1 cellular context compared by ENCODE assay signal in the genomic region with DNA sequence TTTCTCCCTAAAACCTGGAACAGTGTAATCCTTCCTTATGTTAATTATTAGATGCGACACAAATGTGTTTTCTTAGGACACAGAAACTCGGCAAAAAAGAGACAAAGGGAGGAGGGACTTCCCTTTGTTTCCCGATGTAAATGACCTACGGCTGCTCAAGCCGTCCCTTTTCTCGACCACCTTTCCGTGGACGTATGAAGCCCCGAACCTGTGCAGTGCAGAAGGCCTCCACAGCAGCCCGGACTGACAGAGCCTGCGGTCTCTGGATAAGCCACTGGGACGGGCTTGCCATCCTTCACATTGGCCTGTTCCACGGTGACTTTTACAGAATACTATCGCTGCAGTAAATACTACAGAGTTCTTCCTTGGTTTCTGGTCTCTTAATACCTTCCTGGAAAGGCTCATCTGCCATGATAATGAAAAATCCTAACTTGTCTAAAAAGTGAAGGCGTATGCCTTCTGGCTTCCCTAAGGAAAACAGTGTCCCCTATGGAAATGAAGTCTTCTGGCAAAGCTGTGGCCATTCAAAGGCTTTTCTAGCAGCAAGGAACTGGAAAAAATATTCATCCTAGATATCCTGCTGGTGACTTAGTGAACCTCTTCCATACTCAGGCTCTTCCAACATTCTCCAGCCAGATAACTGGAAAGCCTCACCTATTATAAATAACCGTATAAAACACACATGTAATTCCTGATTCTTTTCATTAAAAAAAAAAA.
TF ChIP-seq lines count a peak whose summit lies in the region.

No MANE protein-coding gene starts in this region.

TF ChIP-seq in GM23338, 12 proteins besides CTCF, POLR2A, EP300 and RAD21 (continued from another document):
- TF ChIP-seq, protein P1, sequence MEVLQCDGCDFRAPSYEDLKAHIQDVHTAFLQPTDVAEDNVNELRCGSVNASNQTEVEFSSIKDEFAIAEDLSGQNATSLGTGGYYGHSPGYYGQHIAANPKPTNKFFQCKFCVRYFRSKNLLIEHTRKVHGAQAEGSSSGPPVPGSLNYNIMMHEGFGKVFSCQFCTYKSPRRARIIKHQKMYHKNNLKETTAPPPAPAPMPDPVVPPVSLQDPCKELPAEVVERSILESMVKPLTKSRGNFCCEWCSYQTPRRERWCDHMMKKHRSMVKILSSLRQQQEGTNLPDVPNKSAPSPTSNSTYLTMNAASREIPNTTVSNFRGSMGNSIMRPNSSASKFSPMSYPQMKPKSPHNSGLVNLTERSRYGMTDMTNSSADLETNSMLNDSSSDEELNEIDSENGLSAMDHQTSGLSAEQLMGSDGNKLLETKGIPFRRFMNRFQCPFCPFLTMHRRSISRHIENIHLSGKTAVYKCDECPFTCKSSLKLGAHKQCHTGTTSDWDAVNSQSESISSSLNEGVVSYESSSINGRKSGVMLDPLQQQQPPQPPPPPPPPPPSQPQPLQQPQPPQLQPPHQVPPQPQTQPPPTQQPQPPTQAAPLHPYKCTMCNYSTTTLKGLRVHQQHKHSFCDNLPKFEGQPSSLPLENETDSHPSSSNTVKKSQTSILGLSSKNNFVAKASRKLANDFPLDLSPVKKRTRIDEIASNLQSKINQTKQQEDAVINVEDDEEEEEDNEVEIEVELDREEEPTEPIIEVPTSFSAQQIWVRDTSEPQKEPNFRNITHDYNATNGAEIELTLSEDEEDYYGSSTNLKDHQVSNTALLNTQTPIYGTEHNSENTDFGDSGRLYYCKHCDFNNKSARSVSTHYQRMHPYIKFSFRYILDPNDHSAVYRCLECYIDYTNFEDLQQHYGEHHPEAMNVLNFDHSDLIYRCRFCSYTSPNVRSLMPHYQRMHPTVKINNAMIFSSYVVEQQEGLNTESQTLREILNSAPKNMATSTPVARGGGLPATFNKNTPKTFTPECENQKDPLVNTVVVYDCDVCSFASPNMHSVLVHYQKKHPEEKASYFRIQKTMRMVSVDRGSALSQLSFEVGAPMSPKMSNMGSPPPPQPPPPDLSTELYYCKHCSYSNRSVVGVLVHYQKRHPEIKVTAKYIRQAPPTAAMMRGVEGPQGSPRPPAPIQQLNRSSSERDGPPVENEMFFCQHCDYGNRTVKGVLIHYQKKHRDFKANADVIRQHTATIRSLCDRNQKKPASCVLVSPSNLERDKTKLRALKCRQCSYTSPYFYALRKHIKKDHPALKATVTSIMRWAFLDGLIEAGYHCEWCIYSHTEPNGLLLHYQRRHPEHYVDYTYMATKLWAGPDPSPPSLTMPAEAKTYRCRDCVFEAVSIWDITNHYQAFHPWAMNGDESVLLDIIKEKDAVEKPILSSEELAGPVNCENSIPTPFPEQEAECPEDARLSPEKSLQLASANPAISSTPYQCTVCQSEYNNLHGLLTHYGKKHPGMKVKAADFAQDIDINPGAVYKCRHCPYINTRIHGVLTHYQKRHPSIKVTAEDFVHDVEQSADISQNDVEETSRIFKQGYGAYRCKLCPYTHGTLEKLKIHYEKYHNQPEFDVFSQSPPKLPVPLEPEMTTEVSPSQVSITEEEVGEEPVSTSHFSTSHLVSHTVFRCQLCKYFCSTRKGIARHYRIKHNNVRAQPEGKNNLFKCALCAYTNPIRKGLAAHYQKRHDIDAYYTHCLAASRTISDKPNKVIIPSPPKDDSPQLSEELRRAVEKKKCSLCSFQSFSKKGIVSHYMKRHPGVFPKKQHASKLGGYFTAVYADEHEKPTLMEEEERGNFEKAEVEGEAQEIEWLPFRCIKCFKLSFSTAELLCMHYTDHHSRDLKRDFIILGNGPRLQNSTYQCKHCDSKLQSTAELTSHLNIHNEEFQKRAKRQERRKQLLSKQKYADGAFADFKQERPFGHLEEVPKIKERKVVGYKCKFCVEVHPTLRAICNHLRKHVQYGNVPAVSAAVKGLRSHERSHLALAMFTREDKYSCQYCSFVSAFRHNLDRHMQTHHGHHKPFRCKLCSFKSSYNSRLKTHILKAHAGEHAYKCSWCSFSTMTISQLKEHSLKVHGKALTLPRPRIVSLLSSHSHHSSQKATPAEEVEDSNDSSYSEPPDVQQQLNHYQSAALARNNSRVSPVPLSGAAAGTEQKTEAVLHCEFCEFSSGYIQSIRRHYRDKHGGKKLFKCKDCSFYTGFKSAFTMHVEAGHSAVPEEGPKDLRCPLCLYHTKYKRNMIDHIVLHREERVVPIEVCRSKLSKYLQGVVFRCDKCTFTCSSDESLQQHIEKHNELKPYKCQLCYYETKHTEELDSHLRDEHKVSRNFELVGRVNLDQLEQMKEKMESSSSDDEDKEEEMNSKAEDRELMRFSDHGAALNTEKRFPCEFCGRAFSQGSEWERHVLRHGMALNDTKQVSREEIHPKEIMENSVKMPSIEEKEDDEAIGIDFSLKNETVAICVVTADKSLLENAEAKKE (CRISPR knock-in tag; IDR thresholded peaks at IDR 0.05) = no peak
- no peak for TF ChIP-seq EZH2 (IDR thresholded peaks at IDR 0.05; ENCODE audit: low read depth, unreplicated experiment)
- TF ChIP-seq, protein P2, sequence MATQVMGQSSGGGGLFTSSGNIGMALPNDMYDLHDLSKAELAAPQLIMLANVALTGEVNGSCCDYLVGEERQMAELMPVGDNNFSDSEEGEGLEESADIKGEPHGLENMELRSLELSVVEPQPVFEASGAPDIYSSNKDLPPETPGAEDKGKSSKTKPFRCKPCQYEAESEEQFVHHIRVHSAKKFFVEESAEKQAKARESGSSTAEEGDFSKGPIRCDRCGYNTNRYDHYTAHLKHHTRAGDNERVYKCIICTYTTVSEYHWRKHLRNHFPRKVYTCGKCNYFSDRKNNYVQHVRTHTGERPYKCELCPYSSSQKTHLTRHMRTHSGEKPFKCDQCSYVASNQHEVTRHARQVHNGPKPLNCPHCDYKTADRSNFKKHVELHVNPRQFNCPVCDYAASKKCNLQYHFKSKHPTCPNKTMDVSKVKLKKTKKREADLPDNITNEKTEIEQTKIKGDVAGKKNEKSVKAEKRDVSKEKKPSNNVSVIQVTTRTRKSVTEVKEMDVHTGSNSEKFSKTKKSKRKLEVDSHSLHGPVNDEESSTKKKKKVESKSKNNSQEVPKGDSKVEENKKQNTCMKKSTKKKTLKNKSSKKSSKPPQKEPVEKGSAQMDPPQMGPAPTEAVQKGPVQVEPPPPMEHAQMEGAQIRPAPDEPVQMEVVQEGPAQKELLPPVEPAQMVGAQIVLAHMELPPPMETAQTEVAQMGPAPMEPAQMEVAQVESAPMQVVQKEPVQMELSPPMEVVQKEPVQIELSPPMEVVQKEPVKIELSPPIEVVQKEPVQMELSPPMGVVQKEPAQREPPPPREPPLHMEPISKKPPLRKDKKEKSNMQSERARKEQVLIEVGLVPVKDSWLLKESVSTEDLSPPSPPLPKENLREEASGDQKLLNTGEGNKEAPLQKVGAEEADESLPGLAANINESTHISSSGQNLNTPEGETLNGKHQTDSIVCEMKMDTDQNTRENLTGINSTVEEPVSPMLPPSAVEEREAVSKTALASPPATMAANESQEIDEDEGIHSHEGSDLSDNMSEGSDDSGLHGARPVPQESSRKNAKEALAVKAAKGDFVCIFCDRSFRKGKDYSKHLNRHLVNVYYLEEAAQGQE (IDR thresholded peaks at IDR 0.05; ENCODE audit: unreplicated experiment) = no peak
